In the genomic region with DNA sequence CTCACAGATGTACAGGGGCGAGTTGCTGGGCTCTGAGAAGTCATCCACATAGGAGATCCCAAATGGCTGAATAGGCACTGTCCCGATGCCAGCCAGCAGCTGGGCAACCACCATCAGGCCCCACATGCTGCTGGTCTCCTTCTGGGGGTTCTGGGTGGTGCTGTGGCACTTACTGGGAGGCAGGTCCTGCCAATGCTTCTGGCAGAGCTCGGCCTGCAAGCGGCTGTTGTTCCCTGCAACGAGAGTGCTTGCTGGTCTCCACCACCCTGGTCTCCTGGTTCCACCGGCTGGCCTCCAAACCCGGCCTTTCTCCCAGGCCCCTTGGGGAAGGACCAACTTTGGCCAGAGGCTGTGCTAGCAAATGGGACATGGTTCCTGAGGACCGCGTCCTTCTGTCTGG, we compare ENCODE assay signal across 27 cellular contexts.
"Had no signal": no experiment of that assay in that cellular context is flagged by ENCODE, and none has a peak within 500 bp of the region (broad histone marks: within the 10 kb centered on the region; RNA-seq: fewer than 3 reads in every experiment).

No MANE protein-coding gene starts in this region.

- H3K27ac Mint-ChIP-seq: immature natural killer cell; mesothelial cell of epicardium; naive B cell; natural killer cell; nephron progenitor cell; neural progenitor cell; progenitor cell of endocrine pancreas; stimulated activated memory B cell treated with anti-CD40 and anti-IgM and Interleukin-4, amounts not matched to agents 10 μg/mL and 1 μg/mL and 100 μg/mL, for 72 hours; type B pancreatic cell had no signal

- H3K9me3 Mint-ChIP-seq: mesothelial cell of epicardium; natural killer cell; nephron progenitor cell; stimulated activated memory B cell treated with anti-CD40 and anti-IgM and Interleukin-4, amounts not matched to agents 10 μg/mL and 1 μg/mL and 100 μg/mL, for 72 hours had no signal

- H3K36me3 ChIP-seq: neural progenitor cell, ovary, sigmoid colon, tibial nerve, vagina had no signal

- H3K4me2 ChIP-seq: neural progenitor cell had no signal

- H3K9ac ChIP-seq: neural progenitor cell had no signal

- ATAC-seq: left colon; left lung; natural killer cell; right cardiac atrium; stimulated activated memory B cell treated with anti-CD40 and anti-IgM and Interleukin-4, amounts not matched to agents 10 μg/mL and 1 μg/mL and 100 μg/mL, for 72 hours; stimulated activated naive CD8-positive, alpha-beta T cell treated with anti-CD3 and anti-CD28 coated beads, Interleukin-15, amount 100 ng/mL, for 72 hours had no signal

- H3K9me3 ChIP-seq: left lung, ovary, sigmoid colon, vagina had no signal

- H3K27me3 ChIP-seq: left lung, neural progenitor cell, ovary, sigmoid colon, tibial nerve, vagina had no signal

- H3K4me1 ChIP-seq: neural progenitor cell, sigmoid colon had no signal

- H3K4me3 ChIP-seq: left lung, lung, neural progenitor cell, ovary, sigmoid colon, tibial nerve, vagina had no signal

- H2AFZ ChIP-seq: neural progenitor cell had no signal

- DNase-seq: hypothalamus; immature natural killer cell; left colon; left lung; naive B cell; natural killer cell; nephron progenitor cell; ovary; retina; right cardiac atrium; sigmoid colon; small intestine; stimulated activated CD4-positive, alpha-beta T cell treated with anti-CD3 and anti-CD28 coated beads, Interleukin-1b, Interleukin-23, amount 100 ng/mL, for 48 hours; stimulated activated CD4-positive, alpha-beta T cell treated with anti-CD3 and anti-CD28 coated beads, Interleukin-2, amount 100 ng/mL, for 48 hours; stimulated activated CD4-positive, alpha-beta T cell treated with anti-CD3 and anti-CD28 coated beads, Interleukin-4, amount 100 ng/mL, for 4 hours; stimulated activated CD8-positive, alpha-beta memory T cell treated with anti-CD3 and anti-CD28 coated beads, Interleukin-4, amount 100 ng/mL, for 48 hours; stimulated activated naive CD4-positive, alpha-beta T cell treated with Interleukin-2 at 50 U/mL for 16 hours; stimulated activated naive CD8-positive, alpha-beta T cell treated with anti-CD3 and anti-CD28 coated beads, Interleukin-15, amount 100 ng/mL, for 72 hours; substantia nigra had no signal

- H3K4me1 Mint-ChIP-seq: immature natural killer cell; naive B cell; natural killer cell; neural progenitor cell; stimulated activated memory B cell treated with anti-CD40 and anti-IgM and Interleukin-4, amounts not matched to agents 10 μg/mL and 1 μg/mL and 100 μg/mL, for 72 hours; stimulated activated naive CD8-positive, alpha-beta T cell treated with anti-CD3 and anti-CD28 coated beads, Interleukin-15, amount 100 ng/mL, for 72 hours had no signal

- H3K27ac ChIP-seq: left lung, neural progenitor cell, ovary, sigmoid colon, tibial nerve, vagina had no signal

- H3K4me3 Mint-ChIP-seq: immature natural killer cell; mesothelial cell of epicardium; naive B cell; natural killer cell; nephron progenitor cell; neural progenitor cell; stimulated activated memory B cell treated with anti-CD40 and anti-IgM and Interleukin-4, amounts not matched to agents 10 μg/mL and 1 μg/mL and 100 μg/mL, for 72 hours; stimulated activated naive CD8-positive, alpha-beta T cell treated with anti-CD3 and anti-CD28 coated beads, Interleukin-15, amount 100 ng/mL, for 72 hours; type B pancreatic cell had no signal

- H3K27me3 Mint-ChIP-seq: progenitor cell of endocrine pancreas; stimulated activated naive CD8-positive, alpha-beta T cell treated with anti-CD3 and anti-CD28 coated beads, Interleukin-15, amount 100 ng/mL, for 72 hours; type B pancreatic cell had no signal

- H3K36me3 Mint-ChIP-seq: immature natural killer cell; naive B cell; natural killer cell; neural progenitor cell; stimulated activated memory B cell treated with anti-CD40 and anti-IgM and Interleukin-4, amounts not matched to agents 10 μg/mL and 1 μg/mL and 100 μg/mL, for 72 hours; type B pancreatic cell had no signal
